In the genomic region with DNA sequence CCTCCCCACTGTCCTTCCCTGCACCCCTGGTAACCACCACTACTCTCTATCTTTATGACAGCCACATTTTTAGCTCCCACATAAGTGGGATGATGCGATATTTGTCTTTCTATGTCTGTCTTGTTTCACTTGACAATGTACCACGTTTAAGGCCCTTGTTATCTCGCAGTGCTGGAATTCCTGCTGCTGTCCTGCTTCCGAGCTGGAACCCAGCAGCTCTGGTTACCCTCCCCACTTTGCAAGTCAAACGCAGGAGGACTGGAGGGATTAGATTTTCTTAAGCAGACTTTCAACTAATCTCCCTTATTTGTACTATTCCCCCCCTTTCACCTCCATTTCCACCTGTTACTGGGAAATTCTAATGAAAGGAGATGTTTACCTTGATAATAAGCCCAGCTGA, we compare ENCODE assay signal across 30 cellular contexts. TPM values are rescaled to one million over a fixed set of nuclear protein-coding genes. Genes with fewer than 3 reads are reported as not detected.
"Had no signal": no experiment of that assay in that cellular context is flagged by ENCODE, and none has a peak within 500 bp of the region (broad histone marks: within the 10 kb centered on the region; RNA-seq: fewer than 3 reads in every experiment).

No MANE protein-coding gene starts in this region.

- H3K27ac ChIP-seq: hepatocyte, left lung, lower lobe of right lung, ovary, right atrium auricular region, right lobe of liver, tibial nerve, uterus had no signal

- H3K79me2 ChIP-seq: hepatocyte had no signal

- H3K9me3 ChIP-seq: left lung, lower lobe of right lung, ovary, right atrium auricular region, right lobe of liver, tibial nerve, uterus had no signal

- DNase-seq: kidney; left colon; left lung; lower lobe of right lung; mammary epithelial cell; mesenchymal stem cell; naive B cell; natural killer cell; nephron progenitor cell; ovary; right lobe of liver; stimulated activated CD4-positive, alpha-beta T cell treated with anti-CD3 and anti-CD28 coated beads, Interleukin-12 subunit alpha, Interleukin-12 subunit beta, amount 100 ng/mL, for 4 hours; stimulated activated CD4-positive, alpha-beta T cell treated with anti-CD3 and anti-CD28 coated beads, Interleukin-15, amount 100 ng/mL, for 24 hours; stimulated activated CD4-positive, alpha-beta T cell treated with anti-CD3 and anti-CD28 coated beads, Interleukin-2, amount 100 ng/mL, for 24 hours; stimulated activated CD4-positive, alpha-beta T cell treated with anti-CD3 and anti-CD28 coated beads, Interleukin-4, amount 100 ng/mL, for 24 hours; stimulated activated naive CD4-positive, alpha-beta T cell; stimulated activated naive CD8-positive, alpha-beta T cell treated with anti-CD3 and anti-CD28 coated beads, Interleukin-15, amount 100 ng/mL, for 72 hours; substantia nigra; uterus had no signal

- H2AFZ ChIP-seq: hepatocyte had no signal

- H3K4me1 ChIP-seq: left lung, lower lobe of right lung, right atrium auricular region, right lobe of liver, tibial nerve, uterus had no signal

- H3K27me3 ChIP-seq: ovary, right atrium auricular region, right lobe of liver, uterus had no signal

- H3K4me2 ChIP-seq: hepatocyte had no signal

- H3K36me3 ChIP-seq: left lung, lower lobe of right lung, ovary, right atrium auricular region, right lobe of liver, tibial nerve, uterus had no signal

- H3K4me3 ChIP-seq: hepatocyte, left lung, lower lobe of right lung, ovary, right atrium auricular region, right lobe of liver, tibial nerve, uterus had no signal

- FAIRE-seq: kidney had no signal

RNA-seq across cellular contexts. Expression of gene PDX1, which starts 59.1 kb away (rescaled TPM):
- total RNA-seq: kidney, left lung, lower lobe of right lung, mammary epithelial cell, mesothelial cell of epicardium, mononuclear cell, natural killer cell, omental fat pad, ovary, pulmonary artery endothelial cell, renal cortical epithelial cell, right atrium auricular region, skeletal muscle tissue, temporal lobe, ureter, uterus had no signal
- polyA plus RNA-seq: mammary epithelial cell, ovary had no signal
